In the genomic region with DNA sequence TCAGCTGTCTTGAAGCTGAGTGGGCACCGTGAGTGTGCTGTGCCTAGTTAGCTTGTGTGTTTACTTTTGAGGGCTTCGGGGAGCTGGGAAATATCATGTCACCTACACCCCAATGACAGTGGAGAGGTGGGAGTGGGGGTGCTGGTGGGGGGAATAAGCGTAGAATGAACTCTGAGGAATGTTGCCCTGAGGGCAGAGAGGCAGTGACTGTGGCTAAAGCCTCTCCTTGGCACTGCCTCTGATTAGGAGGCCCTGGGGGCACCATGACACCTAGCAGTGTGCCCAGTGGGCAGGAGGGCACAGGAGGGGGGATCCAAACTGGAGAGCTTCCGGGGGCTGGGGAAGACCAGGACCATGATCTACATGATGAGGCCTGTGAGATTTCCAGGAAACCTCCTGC, we compare ENCODE assay signal across 25 cellular contexts. TPM values are rescaled to one million over a fixed set of nuclear protein-coding genes. Genes with fewer than 3 reads are reported as not detected.
DNase-seq lines count a peak whose midpoint lies in the region; ATAC-seq and TF ChIP-seq lines count a peak whose summit lies in the region.
"Had no signal": no experiment of that assay in that cellular context is flagged by ENCODE, and none has a peak within 500 bp of the region (broad histone marks: within the 10 kb centered on the region; RNA-seq: fewer than 3 reads in every experiment).

No MANE protein-coding gene starts in this region.

- no peak overlapping the region for H3K27ac ChIP-seq in HEK293 (ENCODE audit: extremely low read depth, low read depth, low read length)
- no peak overlapping the region for H3K27ac ChIP-seq in osteoblast (ENCODE audit: low read depth, low read length)
- H3K27ac ChIP-seq: GM23248, SK-N-MC had no signal

- H3K27me3 ChIP-seq in osteoblast (ENCODE audit: insufficient read depth, low read length) = peaks cover 34% of the 10 kb centered on the region

- TF ChIP-seq CTCF in HEK293 (tag by site-specific recombination; IDR thresholded peaks at IDR 0.05) (no peak), brain (conservative IDR thresholded peaks at IDR 0.05) (no peak), neural crest cell (conservative IDR thresholded peaks at IDR 0.05) (no peak), osteoblast (IDR thresholded peaks at IDR 0.05; ENCODE audit: extremely low read depth, low read depth, low read length) (no peak)

- H3K4me1 ChIP-seq in HEK293 (ENCODE audit: control insufficient read depth, insufficient read depth, low read length) (0 out of 2 replicates have a peak, but pooled peaks cover 3% of the 10 kb centered on the region), osteoblast (ENCODE audit: insufficient read depth, low read length) (no peaks in the 10 kb centered on the region)

- peaks cover 13% of the 10 kb centered on the region for H3K36me3 Mint-ChIP-seq in brain
- H3K36me3 Mint-ChIP-seq in neural crest cell (ENCODE audit: low read depth) = no peaks in the 10 kb centered on the region
- no peaks in the 10 kb centered on the region for H3K36me3 Mint-ChIP-seq in activated T-helper 17 cell treated with anti-CD3 and anti-CD28 coated beads, Interleukin-2, amount 50 U/mL, for 72 hours (ENCODE audit: low read depth)
- H3K36me3 Mint-ChIP-seq: CD4-positive, alpha-beta memory T cell had no signal

- H3K27me3 Mint-ChIP-seq in brain (peaks cover 3% of the 10 kb centered on the region), neural crest cell (ENCODE audit: low read depth) (peaks cover 2% of the 10 kb centered on the region)
- peaks cover 13% of the 10 kb centered on the region for H3K27me3 Mint-ChIP-seq in activated T-helper 17 cell treated with anti-CD3 and anti-CD28 coated beads, Interleukin-2, amount 50 U/mL, for 72 hours

- no peaks in the 10 kb centered on the region for H3K9me3 Mint-ChIP-seq in brain
- H3K9me3 Mint-ChIP-seq in neural crest cell = no peaks in the 10 kb centered on the region
- H3K9me3 Mint-ChIP-seq in activated T-helper 17 cell treated with anti-CD3 and anti-CD28 coated beads, Interleukin-2, amount 50 U/mL, for 72 hours = no peaks in the 10 kb centered on the region

- no peaks in the 10 kb centered on the region for H3K36me3 ChIP-seq in HEK293 (ENCODE audit: control insufficient read depth in 2 of 2, insufficient read depth in 1 of 2, low read length in 2 of 2)
- no peaks in the 10 kb centered on the region for H3K36me3 ChIP-seq in osteoblast (ENCODE audit: insufficient read depth, low read length)

- no peak overlapping the region for H2AFZ ChIP-seq in osteoblast (ENCODE audit: low read length)
- H2AFZ ChIP-seq: GM23248 had no signal

- no peak for ATAC-seq in activated T-helper 17 cell treated with anti-CD3 and anti-CD28 coated beads, Interleukin-2, amount 50 U/mL, for 72 hours (replicated peaks)
- ATAC-seq in HG03280 (IDR thresholded peaks at IDR 0.05; ENCODE audit: unreplicated experiment) = no peak
- ATAC-seq: GM12878 had no signal

- H3K79me2 ChIP-seq in osteoblast (ENCODE audit: insufficient read depth, low read length) = no peaks in the 10 kb centered on the region

- H3K9me3 ChIP-seq in HEK293 (ENCODE audit: control insufficient read depth, insufficient read depth, low read depth, low read length) = no peaks in the 10 kb centered on the region
- H3K9me3 ChIP-seq in osteoblast (ENCODE audit: low read depth, low read length) = no peaks in the 10 kb centered on the region

- H3K4me3 ChIP-seq in HEK293 (ENCODE audit: low read depth, low read length) (no peak overlapping the region), osteoblast (ENCODE audit: insufficient read depth, low read length) (no peak overlapping the region)
- H3K4me3 ChIP-seq: GM12878, GM23248, SK-N-MC had no signal

- H3K4me1 Mint-ChIP-seq in brain = peaks cover 81% of the 10 kb centered on the region
- peaks cover 27% of the 10 kb centered on the region for H3K4me1 Mint-ChIP-seq in neural crest cell
- H3K4me1 Mint-ChIP-seq in activated T-helper 17 cell treated with anti-CD3 and anti-CD28 coated beads, Interleukin-2, amount 50 U/mL, for 72 hours = no peaks in the 10 kb centered on the region
- H3K4me1 Mint-ChIP-seq: CD4-positive, alpha-beta memory T cell had no signal

- peak overlapping the region in 3 of 5 experiments; percentile 47 to 93 (median 70) for H3K27ac Mint-ChIP-seq in brain
- H3K27ac Mint-ChIP-seq in neural crest cell (ENCODE audit: unreplicated experiment) = peak overlapping the region; percentile 62
- no peak overlapping the region for H3K27ac Mint-ChIP-seq in activated T-helper 17 cell treated with anti-CD3 and anti-CD28 coated beads, Interleukin-2, amount 50 U/mL, for 72 hours
- H3K27ac Mint-ChIP-seq: CD4-positive, alpha-beta memory T cell had no signal

- CTCF ChIA-PET in HEK293 (lab: Yijun Ruan, JAX) = interaction anchor here (1.0 to 1.3 kb wide), 3 partner anchors 20 to 46 kb away, joined by 3 to 4 read pairs (median 3); no protein-coding TSS in a partner anchor

- H3K4me3 Mint-ChIP-seq in brain (no peak overlapping the region), neural crest cell (no peak overlapping the region)
- H3K4me3 Mint-ChIP-seq in activated T-helper 17 cell treated with anti-CD3 and anti-CD28 coated beads, Interleukin-2, amount 50 U/mL, for 72 hours = no peak overlapping the region
- H3K4me3 Mint-ChIP-seq: CD4-positive, alpha-beta memory T cell had no signal

- no peaks in the 10 kb centered on the region for H4K20me1 ChIP-seq in osteoblast (ENCODE audit: insufficient read depth, low read length)

- POLR2A ChIA-PET in HEK293 (lab: Yijun Ruan, JAX) = no interaction called here

- no peak overlapping the region for H3K4me2 ChIP-seq in osteoblast (ENCODE audit: insufficient read depth, low read length)

- DNase-seq in EL = peak; percentile 31
- DNase-seq in neural crest cell (ENCODE audit: low read depth, low spot score) = no peak
- DNase-seq in osteoblast (ENCODE audit: insufficient read length, low spot score, missing footprints) = no peak
- DNase-seq: C1 segment of cervical spinal cord, COR-L47, GDM1, GM23248, HCEC 1CT, KG1, MM.1S, NCI-H2029, NCI-H446, NCI-H524 treated with DMSO at 0.1 percent for 48 hours, NCI-H774, SHP77, SW 1271 had no signal

TF ChIP-seq in HEK293, 187 proteins besides CTCF, POLR2A, EP300 and RAD21:
- TF ChIP-seq, protein P1, sequence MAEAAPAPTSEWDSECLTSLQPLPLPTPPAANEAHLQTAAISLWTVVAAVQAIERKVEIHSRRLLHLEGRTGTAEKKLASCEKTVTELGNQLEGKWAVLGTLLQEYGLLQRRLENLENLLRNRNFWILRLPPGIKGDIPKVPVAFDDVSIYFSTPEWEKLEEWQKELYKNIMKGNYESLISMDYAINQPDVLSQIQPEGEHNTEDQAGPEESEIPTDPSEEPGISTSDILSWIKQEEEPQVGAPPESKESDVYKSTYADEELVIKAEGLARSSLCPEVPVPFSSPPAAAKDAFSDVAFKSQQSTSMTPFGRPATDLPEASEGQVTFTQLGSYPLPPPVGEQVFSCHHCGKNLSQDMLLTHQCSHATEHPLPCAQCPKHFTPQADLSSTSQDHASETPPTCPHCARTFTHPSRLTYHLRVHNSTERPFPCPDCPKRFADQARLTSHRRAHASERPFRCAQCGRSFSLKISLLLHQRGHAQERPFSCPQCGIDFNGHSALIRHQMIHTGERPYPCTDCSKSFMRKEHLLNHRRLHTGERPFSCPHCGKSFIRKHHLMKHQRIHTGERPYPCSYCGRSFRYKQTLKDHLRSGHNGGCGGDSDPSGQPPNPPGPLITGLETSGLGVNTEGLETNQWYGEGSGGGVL (tag by site-specific recombination; IDR thresholded peaks at IDR 0.05) = 0 out of 2 replicates have a peak, but pooled peaks have one; percentile 24
- TF ChIP-seq, protein P2, sequence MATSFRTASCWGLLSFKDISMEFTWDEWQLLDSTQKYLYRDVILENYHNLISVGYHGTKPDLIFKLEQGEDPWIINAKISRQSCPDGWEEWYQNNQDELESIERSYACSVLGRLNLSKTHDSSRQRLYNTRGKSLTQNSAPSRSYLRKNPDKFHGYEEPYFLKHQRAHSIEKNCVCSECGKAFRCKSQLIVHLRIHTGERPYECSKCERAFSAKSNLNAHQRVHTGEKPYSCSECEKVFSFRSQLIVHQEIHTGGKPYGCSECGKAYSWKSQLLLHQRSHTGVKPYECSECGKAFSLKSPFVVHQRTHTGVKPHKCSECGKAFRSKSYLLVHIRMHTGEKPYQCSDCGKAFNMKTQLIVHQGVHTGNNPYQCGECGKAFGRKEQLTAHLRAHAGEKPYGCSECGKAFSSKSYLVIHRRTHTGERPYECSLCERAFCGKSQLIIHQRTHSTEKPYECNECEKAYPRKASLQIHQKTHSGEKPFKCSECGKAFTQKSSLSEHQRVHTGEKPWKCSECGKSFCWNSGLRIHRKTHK (tag by site-specific recombination; IDR thresholded peaks at IDR 0.05) = no peak

RNA-seq across cellular contexts. Expression of a gene that starts 24.8 kb away (rescaled TPM):
- 2.0 TPM for polyA plus RNA-seq in brain (ENCODE audit: insufficient read depth, low read depth, low replicate concordance)
- 1.1 TPM in 2 replicates for total RNA-seq in neural crest cell
- under 0.01 TPM in 2 replicates for total RNA-seq in osteoblast
- under 1 TPM in 1 of 2 donors, not detected in 1; 0.11 TPM for total RNA-seq in activated T-helper 17 cell treated with anti-CD3 and anti-CD28 coated beads, Interleukin-2, amount 50 U/mL, for 72 hours
- total RNA-seq: CD4-positive, alpha-beta memory T cell had no signal
- polyA plus RNA-seq: CD4-positive, alpha-beta memory T cell had no signal

RNA-seq across cellular contexts. Expression of a gene that starts 38.4 kb away (rescaled TPM):
- polyA plus RNA-seq in brain (ENCODE audit: insufficient read depth, low read depth, low replicate concordance) = 22.1 TPM
- total RNA-seq in neural crest cell (24.4 and 25.8 TPM in 2 replicates), osteoblast (126 and 142 TPM in 2 replicates)
- total RNA-seq in activated T-helper 17 cell treated with anti-CD3 and anti-CD28 coated beads, Interleukin-2, amount 50 U/mL, for 72 hours = 10 to 100 TPM in 1 of 2 donors, 1 to 10 TPM in 1; 9.1 to 12.7 TPM

RNA-seq across cellular contexts. Expression of a gene that starts 49.3 kb away (rescaled TPM):
- 0.97 TPM for polyA plus RNA-seq in brain (ENCODE audit: insufficient read depth, low read depth, low replicate concordance)
- not detected in 2 replicates for total RNA-seq in neural crest cell
- 12.4 and 28.6 TPM in 2 replicates for total RNA-seq in osteoblast
- under 1 TPM in 1 of 2 donors, not detected in 1; 0.40 TPM for total RNA-seq in activated T-helper 17 cell treated with anti-CD3 and anti-CD28 coated beads, Interleukin-2, amount 50 U/mL, for 72 hours
- polyA plus RNA-seq: CD4-positive, alpha-beta memory T cell had no signal

RNA-seq across cellular contexts. Expression of a gene that starts 52.8 kb away (rescaled TPM):
- 2.1 TPM for polyA plus RNA-seq in brain (ENCODE audit: insufficient read depth, low read depth, low replicate concordance)
- total RNA-seq in neural crest cell (0.11 TPM in 1 of 2 replicates, not detected in the other), osteoblast (not detected in 2 replicates)
- total RNA-seq in activated T-helper 17 cell treated with anti-CD3 and anti-CD28 coated beads, Interleukin-2, amount 50 U/mL, for 72 hours = not detected
- total RNA-seq: CD4-positive, alpha-beta memory T cell; GM12878; GM23248; HT1080; RPMI7951 had no signal
- polyA plus RNA-seq: CD4-positive, alpha-beta memory T cell; GM23248 had no signal
